ENCODE assay signal across 24 cellular contexts in the genomic region with DNA sequence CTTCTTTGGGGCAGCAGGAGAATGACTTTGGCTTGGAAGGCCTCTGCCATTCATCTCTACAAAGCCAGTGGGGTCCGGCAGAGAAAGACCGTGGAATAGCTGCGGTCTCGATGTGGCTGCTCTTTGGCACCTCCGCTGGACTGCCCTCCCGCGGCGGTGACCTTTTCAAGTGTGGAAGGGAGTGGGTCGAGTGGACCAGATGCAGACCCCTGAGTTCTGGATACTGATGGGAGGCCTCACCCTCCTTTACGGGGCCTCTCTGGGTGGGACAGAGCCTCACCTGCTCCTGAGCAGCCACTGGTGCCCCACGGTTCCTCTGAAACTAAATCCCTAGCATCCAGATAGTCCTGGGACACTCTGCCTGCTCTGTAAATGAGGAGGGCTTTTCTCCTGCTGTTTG.
"Had no signal": no experiment of that assay in that cellular context is flagged by ENCODE, and none has a peak within 500 bp of the region (broad histone marks: within the 10 kb centered on the region; RNA-seq: fewer than 3 reads in every experiment).

No MANE protein-coding gene starts in this region.

- FAIRE-seq: HepG2, RCC 7860 had no signal

- DNase-seq: IMR-90, MV-4-11, NCI-H1048, NCI-H1105, NCI-H1417, NCI-H1436 treated with DMSO at 0.1 percent for 48 hours, NCI-H1694 treated with DMSO at 0.1 percent for 48 hours, NCI-H1930, NCI-H2081, NCI-H2107, NCI-H226, NCI-H446, NCI-H510A, NCI-H524 treated with DMSO at 0.1 percent for 48 hours, NCI-H69, NCI-H774, Right ventricle myocardium superior, RPMI8226, SIG-M5 had no signal

- H3K27ac ChIP-seq: KMS-11, SJSA1, SK-N-MC had no signal

- H3K27me3 ChIP-seq: SJSA1 had no signal

- H3K4me3 ChIP-seq: SJSA1, SK-N-MC had no signal

- ATAC-seq: HepG2 had no signal

- H3K4me1 ChIP-seq: SJSA1 had no signal

- H3K9me3 ChIP-seq: SJSA1 had no signal

- H3K9ac ChIP-seq: KMS-11 had no signal
